25 cellular contexts compared by ENCODE assay signal in the genomic region with DNA sequence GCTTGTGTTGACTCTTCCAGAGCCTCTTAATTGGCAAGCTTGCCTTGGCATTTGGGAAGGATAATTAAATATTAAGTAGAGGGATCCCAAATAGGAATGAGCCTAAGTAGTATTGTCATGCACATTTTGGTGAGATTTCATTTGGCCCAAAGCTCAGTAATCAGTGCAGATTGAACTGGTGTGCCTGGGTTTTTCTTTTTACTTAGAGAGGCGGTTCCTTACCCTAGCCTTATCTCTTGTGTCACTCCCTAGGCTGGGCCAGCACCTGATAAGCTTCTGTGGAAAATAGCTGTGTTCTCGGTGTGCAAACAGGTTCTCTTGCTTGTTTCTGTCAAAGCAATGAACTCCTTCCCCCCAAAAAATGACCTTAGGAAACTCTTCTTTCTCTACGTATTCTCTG. TPM values are rescaled to one million over a fixed set of nuclear protein-coding genes. Genes with fewer than 3 reads are reported as not detected.
"Had no signal": no experiment of that assay in that cellular context is flagged by ENCODE, and none has a peak within 500 bp of the region (broad histone marks: within the 10 kb centered on the region; RNA-seq: fewer than 3 reads in every experiment).

No MANE protein-coding gene starts in this region.

- ATAC-seq: effector memory CD8-positive, alpha-beta T cell; gastrocnemius medialis; left ventricle myocardium superior; naive thymus-derived CD4-positive, alpha-beta T cell; T-helper 17 cell; upper lobe of right lung had no signal

- H3K4me1 ChIP-seq: adrenal gland, ascending aorta, esophagus squamous epithelium, gastrocnemius medialis, upper lobe of right lung had no signal

- H3K36me3 ChIP-seq: adrenal gland, ascending aorta, esophagus squamous epithelium, gastrocnemius medialis, sigmoid colon, thoracic aorta, upper lobe of right lung had no signal

- H3K4me3 ChIP-seq: adrenal gland, ascending aorta, dorsolateral prefrontal cortex, esophagus squamous epithelium, gastrocnemius medialis, sigmoid colon, thoracic aorta, upper lobe of right lung had no signal

- H3K27me3 Mint-ChIP-seq: activated naive CD8-positive, alpha-beta T cell; activated T-cell treated with anti-CD3 and anti-CD28 coated beads, Interleukin-2, amount 50 U/mL, for 24 hours; effector memory CD8-positive, alpha-beta T cell; T-helper 17 cell had no signal

- DNase-seq: activated CD8-positive, alpha-beta memory T cell treated with anti-CD3 and anti-CD28 coated beads for 24 hours; activated CD8-positive, alpha-beta memory T cell treated with anti-CD3 and anti-CD28 coated beads, Interleukin-2, amount 50 U/mL, for 4 hours; activated naive CD4-positive, alpha-beta T cell; activated T-cell treated with anti-CD3 and anti-CD28 coated beads, Interleukin-2, amount 50 U/mL, for 24 hours; central memory CD4-positive, alpha-beta T cell; dorsolateral prefrontal cortex; effector memory CD8-positive, alpha-beta T cell; esophagus squamous epithelium; gastrocnemius medialis; hypothalamus; left ventricle myocardium superior; naive thymus-derived CD4-positive, alpha-beta T cell; retina; sigmoid colon; stimulated activated CD4-positive, alpha-beta T cell treated with anti-CD3 and anti-CD28 coated beads, Interleukin-2, amount 100 ng/mL, for 48 hours; stimulated activated naive CD4-positive, alpha-beta T cell; SW 1271; T-helper 17 cell; upper lobe of right lung; WERI-Rb-1 had no signal

- H3K27me3 ChIP-seq: adrenal gland, ascending aorta, dorsolateral prefrontal cortex, gastrocnemius medialis had no signal

- H3K36me3 Mint-ChIP-seq: activated naive CD8-positive, alpha-beta T cell; naive thymus-derived CD4-positive, alpha-beta T cell had no signal

- H3K9me3 ChIP-seq: adrenal gland, ascending aorta, esophagus squamous epithelium, gastrocnemius medialis, sigmoid colon, thoracic aorta, upper lobe of right lung had no signal

- H3K9me3 Mint-ChIP-seq: activated T-cell treated with anti-CD3 and anti-CD28 coated beads, Interleukin-2, amount 50 U/mL, for 24 hours; activated T-helper 2 cell treated with anti-CD3 and anti-CD28 coated beads, Interferon-gamma antibody, Interleukin-2, Interleukin-4, amounts not matched to agents 10 μg/mL and 5 μg/mL and 100 μg/mL, durations not matched to agents 14 hours and 24 hours and 36 hours; effector memory CD8-positive, alpha-beta T cell; naive thymus-derived CD4-positive, alpha-beta T cell had no signal

- H3K27ac Mint-ChIP-seq: activated naive CD8-positive, alpha-beta T cell; activated T-cell treated with anti-CD3 and anti-CD28 coated beads, Interleukin-2, amount 50 U/mL, for 24 hours; activated T-helper 2 cell treated with anti-CD3 and anti-CD28 coated beads, Interferon-gamma antibody, Interleukin-2, Interleukin-4, amounts not matched to agents 10 μg/mL and 5 μg/mL and 100 μg/mL, durations not matched to agents 14 hours and 24 hours and 36 hours; effector memory CD8-positive, alpha-beta T cell; naive thymus-derived CD4-positive, alpha-beta T cell had no signal

- H3K4me3 Mint-ChIP-seq: activated naive CD8-positive, alpha-beta T cell; activated T-cell treated with anti-CD3 and anti-CD28 coated beads, Interleukin-2, amount 50 U/mL, for 24 hours; effector memory CD8-positive, alpha-beta T cell; naive thymus-derived CD4-positive, alpha-beta T cell; T-helper 17 cell had no signal

RNA-seq across cellular contexts. Expression of a gene that starts 49.0 kb away (rescaled TPM):
- total RNA-seq: ascending aorta had no signal
